Comparison of ENCODE assay signal across 23 cellular contexts in genomic region chrX:21656587-21657317, GRCh38. TPM values are rescaled to one million over a fixed set of nuclear protein-coding genes. Genes with fewer than 3 reads are reported as not detected.
DNase-seq lines count a peak whose midpoint lies in the region; ATAC-seq, FAIRE-seq and TF ChIP-seq lines count a peak whose summit lies in the region.
"Had no signal": no experiment of that assay in that cellular context is flagged by ENCODE, and none has a peak within 500 bp of the region (broad histone marks: within the 10 kb centered on the region; RNA-seq: fewer than 3 reads in every experiment).

No MANE protein-coding gene starts in this region.

- ATAC-seq in right cardiac atrium (peak in 1 of 2 donors; percentile 24), left cardiac atrium (no peak), HG03354 (IDR thresholded peaks at IDR 0.05; ENCODE audit: poor library complexity, severe bottlenecking, unreplicated experiment) (peak; percentile 33), thoracic aorta (ENCODE audit: insufficient number of reproducible peaks, low FRiP score, low read depth) (no peak)
- ATAC-seq: A549, HepG2 had no signal

- peak in 2 of 3 donors; percentile 35 to 56 for DNase-seq in right cardiac atrium
- no peak for DNase-seq in left cardiac atrium
- peak; percentile 72 for DNase-seq in kidney
- DNase-seq in thoracic aorta (ENCODE audit: low spot score) = no peak
- no peak for DNase-seq in NCI-H446 (lab: John Stamatoyannopoulos, UW)
- no peak for DNase-seq in CD1c-positive myeloid dendritic cell (ENCODE audit: extremely low spot score)
- no peak for DNase-seq in EL
- DNase-seq: activated naive CD4-positive, alpha-beta T cell treated with Interleukin-2 at 50 U/mL for 16 hours; BE2C; glutamatergic neuron; HFFc6; mammary epithelial cell; NCI-H1694 treated with DMSO at 0.1 percent for 48 hours; NCI-H748 treated with DMSO at 0.1 percent for 48 hours had no signal

- no peak overlapping the region for H3K9ac ChIP-seq in kidney (ENCODE audit: low read length in 2 of 2)

- intact Hi-C loops in right cardiac atrium (cut with DNase I) = no loop called here
- intact Hi-C loops in left cardiac atrium (cut with DNase I) = no loop called here
- intact Hi-C loops in kidney (cut with DNase I) = no loop called here

- no peak for FAIRE-seq in kidney (lab: Jason Lieb, UNC)
- FAIRE-seq: A549, GM19239, HepG2, keratinocyte, urothelium cell line had no signal

- H3K9me3 ChIP-seq in right cardiac atrium (ENCODE audit: control insufficient read depth, low read length) (no peaks in the 10 kb centered on the region), kidney (ENCODE audit: control insufficient read depth in 1 of 2, low read length in 2 of 2) (no peaks in the 10 kb centered on the region), thoracic aorta (no peaks in the 10 kb centered on the region)
- H3K9me3 ChIP-seq: A549, BE2C, SJSA1 had no signal

- no peak overlapping the region for H3K4me3 ChIP-seq in right cardiac atrium (ENCODE audit: low read length)
- no peak overlapping the region for H3K4me3 ChIP-seq in kidney (ENCODE audit: low read length in 2 of 2)
- peak overlapping the region; percentile 36 for H3K4me3 ChIP-seq in thoracic aorta
- H3K4me3 ChIP-seq: A549, SJSA1 had no signal

- WGBS in right cardiac atrium = 48% methylated on average over 61 of the region's 61 CpGs

- no peak for TF ChIP-seq CTCF in kidney (IDR thresholded peaks at IDR 0.05; ENCODE audit: borderline replicate concordance, extremely low read depth, insufficient read depth)
- TF ChIP-seq CTCF in thoracic aorta (IDR thresholded peaks at IDR 0.05) = no peak

- H3K36me3 ChIP-seq in kidney (ENCODE audit: control insufficient read depth in 1 of 2, insufficient read depth in 2 of 2, low read length in 2 of 2) (no peaks in the 10 kb centered on the region), thoracic aorta (no peaks in the 10 kb centered on the region)
- H3K36me3 ChIP-seq: BE2C, SJSA1 had no signal

- H3K27ac ChIP-seq in right cardiac atrium (ENCODE audit: low read length) (no peak overlapping the region), kidney (ENCODE audit: low read depth in 2 of 2, low read length in 2 of 2) (no peak overlapping the region), thoracic aorta (no peak overlapping the region)
- H3K27ac ChIP-seq: A549, SJSA1 had no signal

- no peaks in the 10 kb centered on the region for H3K27me3 ChIP-seq in right cardiac atrium (ENCODE audit: control insufficient read depth, insufficient read depth)
- no peaks in the 10 kb centered on the region for H3K27me3 ChIP-seq in thoracic aorta (replicated peaks; ENCODE audit: insufficient read depth)
- H3K27me3 ChIP-seq: BE2C, SJSA1 had no signal

- H3K4me1 ChIP-seq in right cardiac atrium (ENCODE audit: control insufficient read depth, insufficient read depth, low read length) = no peaks in the 10 kb centered on the region
- H3K4me1 ChIP-seq in kidney (ENCODE audit: control insufficient read depth in 1 of 2, insufficient read depth in 1 of 2, low read depth in 1 of 2, low read length in 2 of 2) = no peaks in the 10 kb centered on the region
- no peaks in the 10 kb centered on the region for H3K4me1 ChIP-seq in thoracic aorta (ENCODE audit: control insufficient read depth in 1 of 2, low read depth in 2 of 2)
- H3K4me1 ChIP-seq: A549, BE2C, SJSA1 had no signal

RNA-seq across cellular contexts. Expression of gene KLHL34, which starts 1.4 kb away (rescaled TPM):
- total RNA-seq in right cardiac atrium = 1 to 10 TPM; 1.3 to 3.2 (median 2.5) TPM
- 1.5 TPM for polyA plus RNA-seq in right cardiac atrium
- 1 to 10 TPM; 1.3 to 1.6 TPM for total RNA-seq in left cardiac atrium
- total RNA-seq in kidney = 0.09 TPM
- not detected for polyA plus RNA-seq in kidney (ENCODE audit: insufficient read depth, low read depth, low replicate concordance)
- total RNA-seq in thoracic aorta = not detected
- total RNA-seq: Daoy, HepG2, HFFc6, LHCN-M2, mammary epithelial cell, SJSA1 had no signal
- polyA plus RNA-seq: A549, HepG2, keratinocyte, mammary epithelial cell had no signal

Comparison
In these comparisons a context has a peak if more than half of its experiments do, and no peak if none do; other contexts are left out.
1. DNase-seq: peak in right cardiac atrium (2 of 3) and kidney (single experiment); none in left cardiac atrium (single experiment), thoracic aorta (single experiment), NCI-H446 (0 of 2), CD1c-positive myeloid dendritic cell (single experiment) and EL (single experiment).